15 cellular contexts compared by ENCODE assay signal in genomic region chr1:167924102-167924501, GRCh38. TPM values are rescaled to one million over a fixed set of nuclear protein-coding genes. Genes with fewer than 3 reads are reported as not detected.
A peak's percentile ranks its signal among the peaks of the same experiment; 100 is the strongest.
DNase-seq lines count a peak whose midpoint lies in the region; ATAC-seq, FAIRE-seq and TF ChIP-seq lines count a peak whose summit lies in the region.
"Had no signal": no experiment of that assay in that cellular context is flagged by ENCODE, and none has a peak within 500 bp of the region (broad histone marks: within the 10 kb centered on the region; RNA-seq: fewer than 3 reads in every experiment).

No MANE protein-coding gene starts in this region.

- H3K27me3 ChIP-seq in CD8-positive, alpha-beta memory T cell (ENCODE audit: insufficient read depth, low read length, poor library complexity, severe bottlenecking): no peaks in the 10 kb centered on the region
- H3K27me3 ChIP-seq in K562 (ENCODE audit: control insufficient read depth in 2 of 2, insufficient read depth in 2 of 2, low read length in 2 of 2) (no peaks in the 10 kb centered on the region), psoas muscle (ENCODE audit: insufficient read depth in 3 of 3, low read length in 2 of 3) (no peaks in the 10 kb centered on the region)
- H3K27me3 ChIP-seq: BLaER1 had no signal

- TF ChIP-seq RAD21 in K562 (CRISPR knock-in tag; conservative IDR thresholded peaks at IDR 0.05 in 1 of 2, IDR thresholded peaks at IDR 0.05 in 1 of 2): no peak

- no peak for TF ChIP-seq POLR2A in K562 (conservative IDR thresholded peaks at IDR 0.05)

- ATAC-seq in K562 (no peak), psoas muscle (no peak), HG03469 (IDR thresholded peaks at IDR 0.05; ENCODE audit: unreplicated experiment) (no peak), SK-N-SH treated with all-trans-retinoic acid at 6 μM for 48 hours (no peak)
- ATAC-seq: HCT116 had no signal

- POLR2A ChIA-PET in CD8-positive, alpha-beta memory T cell (lab: Charles Lee): interaction anchor here (0.6 kb wide), 1 partner anchor 59 kb away, joined by 11 read pairs; no protein-coding TSS in a partner anchor
- POLR2A ChIA-PET in K562 (lab: Yijun Ruan, JAX): interaction anchor here (0.7 to 1.7 kb wide), 5 partner anchors 9 to 257 kb away, joined by 3 to 11 read pairs (median 3); partner anchors contain the start of genes ADCY10, DCAF6 and MPC2

- no peak for FAIRE-seq in K562 (lab: Jason Lieb, UNC)

- H3K36me3 ChIP-seq in CD8-positive, alpha-beta memory T cell (ENCODE audit: insufficient read depth, low read length): no peaks in the 10 kb centered on the region
- peaks cover 32% of the 10 kb centered on the region for H3K36me3 ChIP-seq in K562 (ENCODE audit: control insufficient read depth, insufficient read depth, low read length)
- peaks cover 0 to 15% of the 10 kb centered on the region in 2 donors for H3K36me3 ChIP-seq in psoas muscle (ENCODE audit: insufficient read depth in 1 of 2, low read depth in 1 of 2)

- peak; percentile 71; the same call in 1 of the 2 replicates for TF ChIP-seq EP300 in K562 (IDR thresholded peaks at IDR 0.05; ENCODE audit: low read length)

- H2AFZ ChIP-seq in K562 (ENCODE audit: low read depth, low read length): peak overlapping the region; percentile 28; the same call in 1 of the 2 replicates
- H2AFZ ChIP-seq: GM23248 had no signal

- no peak overlapping the region for H3K4me3 ChIP-seq in CD8-positive, alpha-beta memory T cell (ENCODE audit: low read length)
- no peak overlapping the region for H3K4me3 ChIP-seq in K562
- no peak overlapping the region for H3K4me3 ChIP-seq in psoas muscle
- H3K4me3 ChIP-seq: BLaER1, GM23248 had no signal

- no peaks in the 10 kb centered on the region for H3K4me1 ChIP-seq in CD8-positive, alpha-beta memory T cell (ENCODE audit: insufficient read depth, low read length)
- H3K4me1 ChIP-seq in K562 (replicated peaks in 1 of 2; ENCODE audit: control insufficient read depth in 2 of 2, insufficient read depth in 2 of 2, low read length in 2 of 2) (peaks cover 26 to 55% of the 10 kb centered on the region in 2 experiments), psoas muscle (peaks cover 59% of the 10 kb centered on the region)

- TF ChIP-seq CTCF in K562 (IDR thresholded peaks at IDR 0.05 in 2 of 3, conservative IDR thresholded peaks at IDR 0.05 in 1 of 3; ENCODE audit: insufficient read depth in 2 of 3, low read depth in 1 of 3, low read length in 3 of 3) (no peak), psoas muscle (IDR thresholded peaks at IDR 0.05) (no peak), glutamatergic neuron (IDR thresholded peaks at IDR 0.05; ENCODE audit: partially characterized antibody, unreplicated experiment) (no peak)

- peaks cover 93% of the 10 kb centered on the region for H3K79me2 ChIP-seq in K562 (ENCODE audit: control insufficient read depth, insufficient read depth, low read length)

- no peaks in the 10 kb centered on the region for H4K20me1 ChIP-seq in K562 (replicated peaks; ENCODE audit: control insufficient read depth, insufficient read depth, low read length)
- H4K20me1 ChIP-seq: BLaER1 had no signal

- in situ Hi-C loops in K562 (cut with MboI): no loop called here

- H3K4me2 ChIP-seq in K562 (ENCODE audit: insufficient read depth, low read length): no peak overlapping the region
- H3K4me2 ChIP-seq: BLaER1 had no signal

- intact Hi-C loops in K562 (cut with micrococcal nuclease) (loop anchor here (5.0 kb wide), 1 partner anchor 202 kb away; the partner anchor contains the start of gene MPZL1), psoas muscle (cut with DNase I) (no loop called here)

- peak overlapping the region; percentile 17 for H3K27ac ChIP-seq in CD8-positive, alpha-beta memory T cell (ENCODE audit: low read depth, low read length)
- peak overlapping the region; percentile 76; the same call in 2 of the 3 replicates for H3K27ac ChIP-seq in K562 (ENCODE audit: extremely low read depth, low read depth, low read length)
- peak overlapping the region; percentile 83 for H3K27ac ChIP-seq in psoas muscle
- H3K27ac ChIP-seq: BLaER1, GM23248 had no signal

- no peak overlapping the region for H3K4me3 Mint-ChIP-seq in CD8-positive, alpha-beta memory T cell
- H3K4me3 Mint-ChIP-seq in glutamatergic neuron (ENCODE audit: unreplicated experiment): no peak overlapping the region

- H3K4me1 Mint-ChIP-seq in CD8-positive, alpha-beta memory T cell: peaks cover 11 to 29% (median 24%) of the 10 kb centered on the region in 3 donors
- peaks cover 22% of the 10 kb centered on the region for H3K4me1 Mint-ChIP-seq in glutamatergic neuron (ENCODE audit: low read depth, unreplicated experiment)

- no peak overlapping the region for H3K27ac Mint-ChIP-seq in CD8-positive, alpha-beta memory T cell
- H3K27ac Mint-ChIP-seq in glutamatergic neuron (ENCODE audit: unreplicated experiment): no peak overlapping the region

- H3K9ac ChIP-seq in K562 (ENCODE audit: insufficient read depth in 1 of 2, low read depth in 2 of 2, low read length in 2 of 2): peak overlapping the region in 1 of 2 experiments; percentile 67; a peak in 2 of 4 replicates
- H3K9ac ChIP-seq: BLaER1, GM23248 had no signal

- H3K9me3 ChIP-seq in CD8-positive, alpha-beta memory T cell (ENCODE audit: low read length): no peaks in the 10 kb centered on the region
- no peaks in the 10 kb centered on the region for H3K9me3 ChIP-seq in K562 (replicated peaks; ENCODE audit: control insufficient read depth, insufficient read depth, low read depth, low read length)
- H3K9me3 ChIP-seq in psoas muscle: no peaks in the 10 kb centered on the region
- H3K9me3 ChIP-seq: BLaER1 had no signal

- H3K9me3 Mint-ChIP-seq in CD8-positive, alpha-beta memory T cell: no peaks in the 10 kb centered on the region
- H3K9me3 Mint-ChIP-seq in glutamatergic neuron (ENCODE audit: unreplicated experiment): no peaks in the 10 kb centered on the region

- 3% methylated on average over 2 of the region's 2 CpGs for WGBS in K562 (ENCODE audit: insufficient coverage, low coverage, missing lambda C conversion rate)
- 88 to 93% (median 89%) methylated on average over 2 of the region's 2 CpGs for WGBS in psoas muscle, 3 donors

- H3K36me3 Mint-ChIP-seq in CD8-positive, alpha-beta memory T cell: peaks cover 0 to 26% (median 12%) of the 10 kb centered on the region in 3 donors
- no peaks in the 10 kb centered on the region for H3K36me3 Mint-ChIP-seq in glutamatergic neuron (ENCODE audit: unreplicated experiment)

- no TSS peak for BruUV-seq in K562 (replicated peaks; lab: Mats Ljungman, UMichigan)

- CTCF ChIA-PET in CD8-positive, alpha-beta memory T cell (lab: Charles Lee): no interaction called here
- CTCF ChIA-PET in K562 (lab: Yijun Ruan, JAX; ENCODE audit: low intra/inter-chr PET ratio): no interaction called here

- DNase-seq in CD8-positive, alpha-beta memory T cell: no peak
- DNase-seq in OCI-M1 (lab: John Stamatoyannopoulos, UW) (peak; percentile 77), K562 (ENCODE audit: extremely low read depth in 1 of 4, low spot score in 3 of 4) (no peak), psoas muscle (no peak), SK-N-DZ (ENCODE audit: low spot score) (no peak), glutamatergic neuron (no peak)
- DNase-seq: AML-193, DMS 273 treated with DMSO at 0.1 percent for 48 hours, GM23248 had no signal

- H3K9me1 ChIP-seq in K562 (ENCODE audit: control insufficient read depth, insufficient read depth, low read length): no peaks in the 10 kb centered on the region

- no peaks in the 10 kb centered on the region for H3K27me3 Mint-ChIP-seq in CD8-positive, alpha-beta memory T cell
- H3K27me3 Mint-ChIP-seq in glutamatergic neuron (ENCODE audit: unreplicated experiment): no peaks in the 10 kb centered on the region

RNA-seq across cellular contexts. Expression of gene ADCY10, which starts 10.2 kb away (rescaled TPM):
- under 1 TPM in 1 of 2 experiments, not detected in 1; 0.09 TPM for total RNA-seq in CD8-positive, alpha-beta memory T cell
- not detected for polyA plus RNA-seq in CD8-positive, alpha-beta memory T cell
- 1.3 and 2.1 TPM in 2 replicates for total RNA-seq in K562 (2011; cell fraction: chromatin; rRNA removed; ENCODE audit: low replicate concordance)
- 0.39 and 0.83 TPM in 2 replicates for total RNA-seq in K562 (2011; cell fraction: nucleolus; rRNA removed)
- 1.1 and 2.1 TPM in 2 replicates for total RNA-seq in K562 (2011; cell fraction: nucleoplasm; rRNA removed)
- total RNA-seq in K562 (2014; rRNA removed) (0.24 and 0.86 TPM in 2 replicates), K562 (2014; rRNA removed; fragmentation: Illumina TruSeq; extraction: Trizol) (0.29 and 0.32 TPM in 2 replicates), K562 (2015; rRNA removed; fragmentation: Illumina TruSeq; extraction: Trizol) (0.11 and 0.14 TPM in 2 replicates), K562 (2021) (0.20 and 0.22 TPM in 2 replicates), psoas muscle (under 1 TPM; 0.17 to 0.54 (median 0.20) TPM), glutamatergic neuron (ENCODE audit: unreplicated experiment) (0.07 TPM)
- polyA plus RNA-seq in K562 (2011; rRNA removed) (0.21 and 0.54 TPM in 2 replicates), K562 (2014; fragmentation: Illumina TruSeq; extraction: Trizol) (0.25 and 0.26 TPM in 2 replicates), K562 (2014; fragmentation: Nextera tagmentation; extraction: Ambion mirVana) (under 1 TPM; 0.21 to 0.39 TPM), K562 (2014; rRNA removed) (0.08 and 0.11 TPM in 2 replicates), psoas muscle (under 1 TPM; 0.01 to 0.10 (median 0.09) TPM)
- 0.12 and 0.13 TPM in 2 replicates for polyA plus RNA-seq in K562 (2011; cell fraction: cytosol; rRNA removed)
- 0.34 and 0.38 TPM in 2 replicates for polyA plus RNA-seq in K562 (2011; cell fraction: nucleus; rRNA removed)
- polyA plus RNA-seq in K562 (2012): 0.12 and 0.65 TPM in 2 replicates
- polyA minus RNA-seq in K562 (2011; rRNA and poly(A)+ RNA removed): 0.24 and 0.28 TPM in 2 replicates
- polyA minus RNA-seq in K562 (2011; cell fraction: cytosol; rRNA and poly(A)+ RNA removed): not detected in 2 replicates
- polyA minus RNA-seq in K562 (2011; cell fraction: nucleus; rRNA and poly(A)+ RNA removed): 0.22 and 0.27 TPM in 2 replicates
- polyA plus RNA-seq in SK-N-DZ (2014; cell fraction: cytosol; rRNA removed): not detected in 2 replicates
- polyA plus RNA-seq in SK-N-DZ (2014; cell fraction: nucleus; rRNA removed): not detected in 2 replicates
- total RNA-seq: Daoy, HT1080 had no signal

RNA-seq across cellular contexts. Expression of gene DCAF6, which starts 12.4 kb away (rescaled TPM):
- 10 to 100 TPM; 24.8 to 24.9 TPM for total RNA-seq in CD8-positive, alpha-beta memory T cell
- polyA plus RNA-seq in CD8-positive, alpha-beta memory T cell: 15.4 TPM
- total RNA-seq in K562 (2011; cell fraction: chromatin; rRNA removed; ENCODE audit: low replicate concordance): 162 and 343 TPM in 2 replicates
- 39.9 and 60.4 TPM in 2 replicates for total RNA-seq in K562 (2011; cell fraction: nucleolus; rRNA removed)
- 128 and 216 TPM in 2 replicates for total RNA-seq in K562 (2011; cell fraction: nucleoplasm; rRNA removed)
- total RNA-seq in K562 (2014; rRNA removed): 46.2 and 46.3 TPM in 2 replicates
- 61.9 and 73.9 TPM in 2 replicates for total RNA-seq in K562 (2014; rRNA removed; fragmentation: Illumina TruSeq; extraction: Trizol)
- total RNA-seq in K562 (2015; rRNA removed; fragmentation: Illumina TruSeq; extraction: Trizol): 56.4 and 57.8 TPM in 2 replicates
- total RNA-seq in K562 (2021): 40.6 and 42.8 TPM in 2 replicates
- polyA plus RNA-seq in K562 (2011; rRNA removed): 91.6 and 102 TPM in 2 replicates
- polyA plus RNA-seq in K562 (2011; cell fraction: cytosol; rRNA removed): 31.7 and 76.1 TPM in 2 replicates
- 48.5 and 76.7 TPM in 2 replicates for polyA plus RNA-seq in K562 (2011; cell fraction: nucleus; rRNA removed)
- 38.9 and 42.2 TPM in 2 replicates for polyA plus RNA-seq in K562 (2012)
- 54.3 and 59.1 TPM in 2 replicates for polyA plus RNA-seq in K562 (2014; fragmentation: Illumina TruSeq; extraction: Trizol)
- polyA plus RNA-seq in K562 (2014; fragmentation: Nextera tagmentation; extraction: Ambion mirVana): 10 to 100 TPM; 19.1 to 24.5 TPM
- 41.1 and 45.6 TPM in 2 replicates for polyA plus RNA-seq in K562 (2014; rRNA removed)
- polyA minus RNA-seq in K562 (2011; rRNA and poly(A)+ RNA removed): 217 and 260 TPM in 2 replicates
- 41.2 and 59.6 TPM in 2 replicates for polyA minus RNA-seq in K562 (2011; cell fraction: cytosol; rRNA and poly(A)+ RNA removed)
- polyA minus RNA-seq in K562 (2011; cell fraction: nucleus; rRNA and poly(A)+ RNA removed): 79.4 and 146 TPM in 2 replicates
- 100 to 1,000 TPM; 259 to 396 (median 327) TPM for total RNA-seq in psoas muscle
- 100 to 1,000 TPM in 2 of 3 donors, 10 to 100 TPM in 1; 71.0 to 369 (median 240) TPM for polyA plus RNA-seq in psoas muscle
- 16.8 and 20.4 TPM in 2 replicates for polyA plus RNA-seq in SK-N-DZ (2014; cell fraction: cytosol; rRNA removed)
- polyA plus RNA-seq in SK-N-DZ (2014; cell fraction: nucleus; rRNA removed): 12.6 and 18.7 TPM in 2 replicates
- total RNA-seq in glutamatergic neuron (ENCODE audit: unreplicated experiment): 28.1 TPM

RNA-seq across cellular contexts. Expression of gene MPC2, which starts 12.8 kb away (rescaled TPM):
- total RNA-seq in CD8-positive, alpha-beta memory T cell: 10 to 100 TPM; 56.1 to 57.0 TPM
- 92.4 TPM for polyA plus RNA-seq in CD8-positive, alpha-beta memory T cell
- total RNA-seq in K562 (2011; cell fraction: chromatin; rRNA removed; ENCODE audit: low replicate concordance): 10.2 and 19.5 TPM in 2 replicates
- 17.8 and 19.7 TPM in 2 replicates for total RNA-seq in K562 (2011; cell fraction: nucleolus; rRNA removed)
- total RNA-seq in K562 (2011; cell fraction: nucleoplasm; rRNA removed): 19.3 and 32.5 TPM in 2 replicates
- total RNA-seq in K562 (2014; rRNA removed) (102 and 122 TPM in 2 replicates), K562 (2014; rRNA removed; fragmentation: Illumina TruSeq; extraction: Trizol) (168 and 186 TPM in 2 replicates), K562 (2015; rRNA removed; fragmentation: Illumina TruSeq; extraction: Trizol) (134 and 144 TPM in 2 replicates), K562 (2021) (172 and 190 TPM in 2 replicates), psoas muscle (100 to 1,000 TPM; 112 to 207 (median 181) TPM), glutamatergic neuron (ENCODE audit: unreplicated experiment) (41.1 TPM)
- polyA plus RNA-seq in K562 (2011; rRNA removed) (157 and 179 TPM in 2 replicates), K562 (2014; fragmentation: Illumina TruSeq; extraction: Trizol) (131 and 138 TPM in 2 replicates), K562 (2014; fragmentation: Nextera tagmentation; extraction: Ambion mirVana) (100 to 1,000 TPM in 1 of 2 experiments, 10 to 100 TPM in 1; 70.7 to 154 TPM), K562 (2014; rRNA removed) (106 and 126 TPM in 2 replicates), psoas muscle (100 to 1,000 TPM in 2 of 3 donors, 10 to 100 TPM in 1; 94.0 to 153 (median 122) TPM)
- polyA plus RNA-seq in K562 (2011; cell fraction: cytosol; rRNA removed): 51.8 and 85.0 TPM in 2 replicates
- 19.6 and 37.3 TPM in 2 replicates for polyA plus RNA-seq in K562 (2011; cell fraction: nucleus; rRNA removed)
- polyA plus RNA-seq in K562 (2012): 107 and 192 TPM in 2 replicates
- polyA minus RNA-seq in K562 (2011; rRNA and poly(A)+ RNA removed): 46.7 and 50.5 TPM in 2 replicates
- polyA minus RNA-seq in K562 (2011; cell fraction: cytosol; rRNA and poly(A)+ RNA removed): 27.2 and 32.7 TPM in 2 replicates
- polyA minus RNA-seq in K562 (2011; cell fraction: nucleus; rRNA and poly(A)+ RNA removed): 11.2 and 14.2 TPM in 2 replicates
- polyA plus RNA-seq in SK-N-DZ (2014; cell fraction: cytosol; rRNA removed): 34.7 and 37.4 TPM in 2 replicates
- 20.6 and 29.8 TPM in 2 replicates for polyA plus RNA-seq in SK-N-DZ (2014; cell fraction: nucleus; rRNA removed)

Comparison
In these comparisons a context has a peak if more than half of its experiments do, and no peak if none do; other contexts are left out.
1. H3K27ac ChIP-seq: peak in every context shown above with its lines; median percentile 83 in psoas muscle; 76 in K562; 17 in CD8-positive, alpha-beta memory T cell.